In the genomic region with DNA sequence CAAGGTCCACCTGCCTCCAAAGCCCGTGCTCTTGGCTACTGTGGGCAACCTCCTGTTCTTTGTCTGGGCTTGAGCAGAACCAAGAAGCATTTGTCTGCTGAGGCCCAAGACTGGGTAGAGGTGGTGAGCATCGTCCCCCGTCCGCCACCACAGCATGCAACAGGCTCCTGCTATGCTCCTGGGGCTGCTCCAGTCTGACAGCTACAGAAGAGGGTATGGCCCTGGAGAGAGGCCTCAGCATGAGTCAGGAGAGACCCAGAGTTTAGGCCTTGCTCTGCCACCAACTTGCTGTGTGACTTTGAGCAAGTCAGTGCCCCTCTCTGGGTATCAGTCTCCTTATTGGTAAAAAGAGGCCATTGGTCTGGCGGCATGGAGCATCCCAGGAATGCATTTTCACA, we compare ENCODE assay signal across 19 cellular contexts.
DNase-seq lines count a peak whose midpoint lies in the region; ATAC-seq and TF ChIP-seq lines count a peak whose summit lies in the region.
"Had no signal": no experiment of that assay in that cellular context is flagged by ENCODE, and none has a peak within 500 bp of the region (broad histone marks: within the 10 kb centered on the region; RNA-seq: fewer than 3 reads in every experiment).

No MANE protein-coding gene starts in this region.

- no peak for ATAC-seq in GM23338

- H3K4me3 Mint-ChIP-seq in GM23338 = no peak overlapping the region

- H3K9me3 Mint-ChIP-seq in GM23338 = no peaks in the 10 kb centered on the region
- H3K9me3 Mint-ChIP-seq: CD4-positive, CD25-positive, alpha-beta regulatory T cell had no signal

- no peak for TF ChIP-seq CTCF in GM23338 (conservative IDR thresholded peaks at IDR 0.05; ENCODE audit: low read depth in 2 of 2)

- H3K4me1 Mint-ChIP-seq in GM23338 = peaks cover 62% of the 10 kb centered on the region

- no peaks in the 10 kb centered on the region; the same call in 2 of the 3 replicates for H3K36me3 Mint-ChIP-seq in GM23338 (ENCODE audit: low read depth)

- H3K79me2 ChIP-seq in GM23338 (replicated peaks; ENCODE audit: insufficient read depth) (no peaks in the 10 kb centered on the region), Karpas-422 (ENCODE audit: low read length) (no peaks in the 10 kb centered on the region)

- no peaks in the 10 kb centered on the region for H3K36me3 ChIP-seq in GM23338 (ENCODE audit: insufficient read depth)
- H3K36me3 ChIP-seq in Karpas-422 (ENCODE audit: insufficient read depth, low read length) = no peaks in the 10 kb centered on the region
- H3K36me3 ChIP-seq in iPS-20b (ENCODE audit: insufficient read depth, low read depth, low read length) = no peaks in the 10 kb centered on the region
- H3K36me3 ChIP-seq: BE2C, SJCRH30 had no signal

- H3K9me3 ChIP-seq in Karpas-422 (ENCODE audit: low read length) (no peaks in the 10 kb centered on the region), iPS-20b (ENCODE audit: insufficient read depth, low read depth, low read length) (no peaks in the 10 kb centered on the region)
- H3K9me3 ChIP-seq: BE2C, SJCRH30 had no signal

- no peak overlapping the region for H2AFZ ChIP-seq in GM23338
- no peak overlapping the region for H2AFZ ChIP-seq in Karpas-422 (ENCODE audit: low read length)
- H2AFZ ChIP-seq: PC-9 had no signal

- peaks cover 10% of the 10 kb centered on the region for H3K27me3 Mint-ChIP-seq in GM23338 (ENCODE audit: insufficient read depth, low read depth, poor library complexity)

- H3F3A ChIP-seq in GM23338 (replicated peaks; ENCODE audit: low read depth) = no peaks in the 10 kb centered on the region

- DNase-seq in GM23338 (ENCODE audit: low spot score) (no peak), Karpas-422 (no peak), posterior vena cava (ENCODE audit: low spot score) (peak; percentile 44), hippocampal formation (lab: John Stamatoyannopoulos, UW) (no peak), NCI-H82 treated with DMSO at 0.1 percent for 48 hours (lab: John Stamatoyannopoulos, UW; ENCODE audit: unreplicated experiment) (no peak)
- DNase-seq in activated T-cell treated with anti-CD3 and anti-CD28 coated beads, Interleukin-2, amount 50 U/mL, for 1 hour = no peak
- DNase-seq: BE2C; CD4-positive, CD25-positive, alpha-beta regulatory T cell; COR-L47; DMS 273 treated with DMSO at 0.1 percent for 48 hours; DND-41; HCEC 1CT; NCI-H187; NCI-H2107; NCI-H226; PC-9; SJCRH30 had no signal

- H3K9ac ChIP-seq in Karpas-422 (ENCODE audit: low read length) = no peak overlapping the region
- peak overlapping the region; percentile 20; the same call in 1 of the 2 replicates for H3K9ac ChIP-seq in iPS-20b (ENCODE audit: low read depth, low read length)

- H3K27ac Mint-ChIP-seq in GM23338 = peak overlapping the region; percentile 42; the same call in 1 of the 2 replicates

- H3K27me3 ChIP-seq in GM23338 (ENCODE audit: insufficient read depth) (no peaks in the 10 kb centered on the region), Karpas-422 (ENCODE audit: low read length) (0 out of 2 replicates have a peak, but pooled peaks cover 2% of the 10 kb centered on the region), iPS-20b (ENCODE audit: insufficient read depth, low read length) (no peaks in the 10 kb centered on the region)
- H3K27me3 ChIP-seq: BE2C, SJCRH30 had no signal

- H3K27ac ChIP-seq in GM23338 (ENCODE audit: low read depth) (peak overlapping the region; percentile 50; the same call in 1 of the 2 replicates), Karpas-422 (ENCODE audit: low read length) (no peak overlapping the region), iPS-20b (ENCODE audit: low read length) (no peak overlapping the region)
- H3K27ac ChIP-seq: PC-9, RWPE1, SJCRH30 had no signal

- H3K9me2 ChIP-seq in GM23338 (ENCODE audit: insufficient read depth) (no peaks in the 10 kb centered on the region), Karpas-422 (replicated peaks; ENCODE audit: insufficient read depth, low read length) (no peaks in the 10 kb centered on the region)

- H4K20me1 ChIP-seq in GM23338 (replicated peaks; ENCODE audit: insufficient read depth) (no peaks in the 10 kb centered on the region), Karpas-422 (ENCODE audit: insufficient read depth, low read depth, low read length) (no peaks in the 10 kb centered on the region)

- H3K4me1 ChIP-seq in GM23338 (ENCODE audit: insufficient read depth) (peaks cover 25% of the 10 kb centered on the region), Karpas-422 (ENCODE audit: low read length) (peaks cover 34% of the 10 kb centered on the region), iPS-20b (ENCODE audit: insufficient read depth, low read length) (peaks cover 41% of the 10 kb centered on the region)
- H3K4me1 ChIP-seq: BE2C had no signal

- H3K4me2 ChIP-seq in GM23338 = peak overlapping the region; percentile 50; the same call in 1 of the 2 replicates
- peak overlapping the region; percentile 36 for H3K4me2 ChIP-seq in Karpas-422 (ENCODE audit: low read depth, low read length, poor library complexity, severe bottlenecking)
- H3K4me2 ChIP-seq: PC-9 had no signal

- no peak overlapping the region for H3K4me3 ChIP-seq in GM23338
- H3K4me3 ChIP-seq in Karpas-422 (ENCODE audit: low read length) = no peak overlapping the region
- H3K4me3 ChIP-seq in iPS-20b (ENCODE audit: low read length) = no peak overlapping the region
- H3K4me3 ChIP-seq: PC-9, SJCRH30 had no signal

- intact Hi-C loops in posterior vena cava (cut with DNase I) = no loop called here

TF ChIP-seq in GM23338, 12 proteins besides CTCF, POLR2A, EP300 and RAD21 (continues in another document):
- no peak for TF ChIP-seq STAT1 (IDR thresholded peaks at IDR 0.05; ENCODE audit: unreplicated experiment)
- no peak for TF ChIP-seq JUNB (IDR thresholded peaks at IDR 0.05; ENCODE audit: unreplicated experiment)
- no peak for TF ChIP-seq NANOG (IDR thresholded peaks at IDR 0.05; ENCODE audit: borderline replicate concordance)
- TF ChIP-seq EZH2 (IDR thresholded peaks at IDR 0.05; ENCODE audit: low read depth, unreplicated experiment) = no peak
- no peak for TF ChIP-seq EZH2phosphoT487 (IDR thresholded peaks at IDR 0.05; ENCODE audit: unreplicated experiment)
- TF ChIP-seq, protein P1, sequence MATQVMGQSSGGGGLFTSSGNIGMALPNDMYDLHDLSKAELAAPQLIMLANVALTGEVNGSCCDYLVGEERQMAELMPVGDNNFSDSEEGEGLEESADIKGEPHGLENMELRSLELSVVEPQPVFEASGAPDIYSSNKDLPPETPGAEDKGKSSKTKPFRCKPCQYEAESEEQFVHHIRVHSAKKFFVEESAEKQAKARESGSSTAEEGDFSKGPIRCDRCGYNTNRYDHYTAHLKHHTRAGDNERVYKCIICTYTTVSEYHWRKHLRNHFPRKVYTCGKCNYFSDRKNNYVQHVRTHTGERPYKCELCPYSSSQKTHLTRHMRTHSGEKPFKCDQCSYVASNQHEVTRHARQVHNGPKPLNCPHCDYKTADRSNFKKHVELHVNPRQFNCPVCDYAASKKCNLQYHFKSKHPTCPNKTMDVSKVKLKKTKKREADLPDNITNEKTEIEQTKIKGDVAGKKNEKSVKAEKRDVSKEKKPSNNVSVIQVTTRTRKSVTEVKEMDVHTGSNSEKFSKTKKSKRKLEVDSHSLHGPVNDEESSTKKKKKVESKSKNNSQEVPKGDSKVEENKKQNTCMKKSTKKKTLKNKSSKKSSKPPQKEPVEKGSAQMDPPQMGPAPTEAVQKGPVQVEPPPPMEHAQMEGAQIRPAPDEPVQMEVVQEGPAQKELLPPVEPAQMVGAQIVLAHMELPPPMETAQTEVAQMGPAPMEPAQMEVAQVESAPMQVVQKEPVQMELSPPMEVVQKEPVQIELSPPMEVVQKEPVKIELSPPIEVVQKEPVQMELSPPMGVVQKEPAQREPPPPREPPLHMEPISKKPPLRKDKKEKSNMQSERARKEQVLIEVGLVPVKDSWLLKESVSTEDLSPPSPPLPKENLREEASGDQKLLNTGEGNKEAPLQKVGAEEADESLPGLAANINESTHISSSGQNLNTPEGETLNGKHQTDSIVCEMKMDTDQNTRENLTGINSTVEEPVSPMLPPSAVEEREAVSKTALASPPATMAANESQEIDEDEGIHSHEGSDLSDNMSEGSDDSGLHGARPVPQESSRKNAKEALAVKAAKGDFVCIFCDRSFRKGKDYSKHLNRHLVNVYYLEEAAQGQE (IDR thresholded peaks at IDR 0.05; ENCODE audit: unreplicated experiment) = no peak
- no peak for TF ChIP-seq ZNF114 (CRISPR knock-in tag; IDR thresholded peaks at IDR 0.05)
